Comparison of ENCODE assay signal across 11 cellular contexts in the genomic region with DNA sequence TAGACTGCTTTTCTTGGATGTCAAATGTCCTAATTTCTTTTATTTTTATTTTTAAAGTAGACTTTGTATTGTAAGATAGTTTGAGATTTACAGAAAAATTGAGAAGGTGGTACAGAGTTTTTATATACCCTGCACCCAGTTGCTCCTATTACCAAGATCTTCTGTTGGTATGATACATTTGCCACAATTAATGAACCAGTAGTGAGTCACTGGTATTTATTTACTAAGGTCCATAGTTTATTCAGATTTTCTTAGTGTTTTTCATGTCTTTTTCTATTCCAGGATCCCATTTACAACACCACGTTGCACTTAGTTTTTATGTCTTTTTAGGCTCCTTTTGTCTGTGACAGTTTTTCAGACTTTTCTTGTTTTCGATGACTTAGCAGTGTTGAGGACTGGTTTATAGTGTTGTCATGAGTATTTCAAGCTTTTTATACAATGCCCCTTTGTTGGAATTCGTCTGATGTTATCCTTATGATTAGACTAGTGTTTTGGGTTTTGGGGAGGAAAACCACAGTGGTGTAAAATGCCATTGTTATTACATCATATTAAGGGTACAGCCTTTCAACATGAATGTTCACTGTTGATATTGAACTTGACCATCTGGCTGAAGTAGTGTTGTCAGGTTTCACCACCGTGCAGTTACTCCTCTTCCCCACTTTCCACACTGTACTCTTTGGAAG. TPM values are rescaled to one million over a fixed set of nuclear protein-coding genes. Genes with fewer than 3 reads are reported as not detected.
DNase-seq lines count a peak whose midpoint lies in the region; ATAC-seq and TF ChIP-seq lines count a peak whose summit lies in the region.
"Had no signal": no experiment of that assay in that cellular context is flagged by ENCODE, and none has a peak within 500 bp of the region (broad histone marks: within the 10 kb centered on the region; RNA-seq: fewer than 3 reads in every experiment).

No MANE protein-coding gene starts in this region.

- 23% methylated on average over 4 of the region's 4 CpGs for WGBS in smooth muscle cell (ENCODE audit: low lambda C conversion rate)

- H3K79me2 ChIP-seq in smooth muscle cell (ENCODE audit: low read depth) = no peaks in the 10 kb centered on the region

- H3K9ac ChIP-seq in smooth muscle cell (ENCODE audit: low read depth) = peak overlapping the region; percentile 13
- H3K9ac ChIP-seq: KMS-11 had no signal

- H3K4me3 Mint-ChIP-seq in activated CD4-positive, alpha-beta T cell treated with anti-CD3 and anti-CD28 coated beads for 36 hours = no peak overlapping the region
- no peak overlapping the region for H3K4me3 Mint-ChIP-seq in activated CD4-positive, alpha-beta T cell treated with anti-CD3 and anti-CD28 coated beads, Interleukin-2, amount 10 ng/mL, durations not matched to agents 24 days and 14 days

- no peaks in the 10 kb centered on the region for H3K27me3 Mint-ChIP-seq in activated CD4-positive, alpha-beta T cell treated with anti-CD3 and anti-CD28 coated beads for 36 hours
- no peaks in the 10 kb centered on the region for H3K27me3 Mint-ChIP-seq in activated CD4-positive, alpha-beta T cell treated with anti-CD3 and anti-CD28 coated beads, Interleukin-2, amount 10 ng/mL, durations not matched to agents 24 days and 14 days

- no peak overlapping the region for H3K4me3 ChIP-seq in smooth muscle cell
- H3K4me3 ChIP-seq in uterus = no peak overlapping the region
- H3K4me3 ChIP-seq: gastroesophageal sphincter had no signal

- H3K27ac ChIP-seq in smooth muscle cell (ENCODE audit: low read depth) = peak overlapping the region; percentile 69
- H3K27ac ChIP-seq in uterus = no peak overlapping the region
- H3K27ac ChIP-seq: gastroesophageal sphincter, KMS-11 had no signal

- intact Hi-C loops in activated CD4-positive, alpha-beta T cell treated with anti-CD3 and anti-CD28 coated beads for 36 hours (cut with DNase I, micrococcal nuclease) = no loop called here
- intact Hi-C loops in activated CD4-positive, alpha-beta T cell treated with anti-CD3 and anti-CD28 coated beads, Interleukin-2, amount 10 ng/mL, durations not matched to agents 24 days and 14 days (cut with micrococcal nuclease) = no loop called here
- intact Hi-C loops in uterus (cut with DNase I; ENCODE audit: low total_unique reads) = no loop called here

- peaks cover 34% of the 10 kb centered on the region for H3K36me3 ChIP-seq in smooth muscle cell (ENCODE audit: low read depth)
- no peaks in the 10 kb centered on the region for H3K36me3 ChIP-seq in uterus

- no peak overlapping the region for H2AFZ ChIP-seq in smooth muscle cell (ENCODE audit: low read depth)

- H3K36me3 Mint-ChIP-seq in activated CD4-positive, alpha-beta T cell treated with anti-CD3 and anti-CD28 coated beads for 36 hours (ENCODE audit: low read depth) = peaks cover 42% of the 10 kb centered on the region
- peaks cover 59% of the 10 kb centered on the region for H3K36me3 Mint-ChIP-seq in activated CD4-positive, alpha-beta T cell treated with anti-CD3 and anti-CD28 coated beads, Interleukin-2, amount 10 ng/mL, durations not matched to agents 24 days and 14 days (ENCODE audit: low read depth)

- H4K20me1 ChIP-seq in smooth muscle cell (ENCODE audit: low read depth) = peaks cover 52% of the 10 kb centered on the region

- peak overlapping the region; percentile 82 for H3K27ac Mint-ChIP-seq in activated CD4-positive, alpha-beta T cell treated with anti-CD3 and anti-CD28 coated beads for 36 hours
- H3K27ac Mint-ChIP-seq in activated CD4-positive, alpha-beta T cell treated with anti-CD3 and anti-CD28 coated beads, Interleukin-2, amount 10 ng/mL, durations not matched to agents 24 days and 14 days = no peak overlapping the region

- H3K4me1 Mint-ChIP-seq in activated CD4-positive, alpha-beta T cell treated with anti-CD3 and anti-CD28 coated beads for 36 hours = peaks cover 11% of the 10 kb centered on the region
- H3K4me1 Mint-ChIP-seq in activated CD4-positive, alpha-beta T cell treated with anti-CD3 and anti-CD28 coated beads, Interleukin-2, amount 10 ng/mL, durations not matched to agents 24 days and 14 days = peaks cover 8% of the 10 kb centered on the region

- POLR2A ChIA-PET in activated CD4-positive, alpha-beta T cell treated with anti-CD3 and anti-CD28 coated beads for 36 hours (lab: Charles Lee) = no interaction called here

- peaks cover 5% of the 10 kb centered on the region for H3K4me1 ChIP-seq in smooth muscle cell (ENCODE audit: low read depth)
- H3K4me1 ChIP-seq in uterus = no peaks in the 10 kb centered on the region
- H3K4me1 ChIP-seq: gastroesophageal sphincter had no signal

- TF ChIP-seq CTCF in smooth muscle cell (IDR thresholded peaks at IDR 0.05; ENCODE audit: borderline replicate concordance, insufficient read depth, poor library complexity, severe bottlenecking) (no peak), uterus (IDR thresholded peaks at IDR 0.05) (no peak)

- H3K9me3 ChIP-seq in smooth muscle cell (replicated peaks; ENCODE audit: low read depth) (no peaks in the 10 kb centered on the region), uterus (no peaks in the 10 kb centered on the region)
- H3K9me3 ChIP-seq: gastroesophageal sphincter had no signal

- DNase-seq in activated CD4-positive, alpha-beta T cell treated with anti-CD3 and anti-CD28 coated beads for 36 hours = no peak
- DNase-seq in activated CD4-positive, alpha-beta T cell treated with anti-CD3 and anti-CD28 coated beads, Interleukin-2, amount 10 ng/mL, durations not matched to agents 24 days and 14 days = no peak
- DNase-seq in fibroblast of peridontal ligament (ENCODE audit: extremely low read depth) (peak; percentile 97), smooth muscle cell (lab: John Stamatoyannopoulos, UW; ENCODE audit: unreplicated experiment) (no peak), uterus (no peak), NOMO-1 treated with dmso at 0.1 percent for 144 hours (lab: John Stamatoyannopoulos, UW; ENCODE audit: unreplicated experiment) (no peak), T1000 (lab: John Stamatoyannopoulos, UW) (no peak)
- DNase-seq: activated CD4-positive, alpha-beta T cell treated with anti-CD3 and anti-CD28 coated beads for 1 hour had no signal

- CTCF ChIA-PET in activated CD4-positive, alpha-beta T cell treated with anti-CD3 and anti-CD28 coated beads for 36 hours (lab: Charles Lee) = no interaction called here

- TF ChIP-seq POLR2A in uterus (IDR thresholded peaks at IDR 0.05) = no peak

- no peaks in the 10 kb centered on the region for H3K9me3 Mint-ChIP-seq in activated CD4-positive, alpha-beta T cell treated with anti-CD3 and anti-CD28 coated beads for 36 hours (ENCODE audit: low read depth)
- no peaks in the 10 kb centered on the region for H3K9me3 Mint-ChIP-seq in activated CD4-positive, alpha-beta T cell treated with anti-CD3 and anti-CD28 coated beads, Interleukin-2, amount 10 ng/mL, durations not matched to agents 24 days and 14 days

- H3K27me3 ChIP-seq in smooth muscle cell (ENCODE audit: low read depth) (no peaks in the 10 kb centered on the region), uterus (no peaks in the 10 kb centered on the region)
- H3K27me3 ChIP-seq: gastroesophageal sphincter had no signal

- ATAC-seq in activated CD4-positive, alpha-beta T cell treated with anti-CD3 and anti-CD28 coated beads for 36 hours = peak; percentile 19
- ATAC-seq in SK-N-SH treated with all-trans-retinoic acid at 6 μM for 48 hours = peak; percentile 84
- ATAC-seq: gastroesophageal sphincter had no signal

- H3K4me2 ChIP-seq in smooth muscle cell = peak overlapping the region; percentile 37
- H3K4me2 ChIP-seq: KMS-11 had no signal

- no peaks in the 10 kb centered on the region for H3F3A ChIP-seq in smooth muscle cell (ENCODE audit: low read depth)

TF ChIP-seq in SK-N-SH treated with all-trans-retinoic acid at 6 μM for 48 hours, 23 proteins besides CTCF, POLR2A, EP300 and RAD21:
- no peak for TF ChIP-seq GLIS3 (CRISPR knock-in tag; IDR thresholded peaks at IDR 0.05)
- TF ChIP-seq, protein P1, sequence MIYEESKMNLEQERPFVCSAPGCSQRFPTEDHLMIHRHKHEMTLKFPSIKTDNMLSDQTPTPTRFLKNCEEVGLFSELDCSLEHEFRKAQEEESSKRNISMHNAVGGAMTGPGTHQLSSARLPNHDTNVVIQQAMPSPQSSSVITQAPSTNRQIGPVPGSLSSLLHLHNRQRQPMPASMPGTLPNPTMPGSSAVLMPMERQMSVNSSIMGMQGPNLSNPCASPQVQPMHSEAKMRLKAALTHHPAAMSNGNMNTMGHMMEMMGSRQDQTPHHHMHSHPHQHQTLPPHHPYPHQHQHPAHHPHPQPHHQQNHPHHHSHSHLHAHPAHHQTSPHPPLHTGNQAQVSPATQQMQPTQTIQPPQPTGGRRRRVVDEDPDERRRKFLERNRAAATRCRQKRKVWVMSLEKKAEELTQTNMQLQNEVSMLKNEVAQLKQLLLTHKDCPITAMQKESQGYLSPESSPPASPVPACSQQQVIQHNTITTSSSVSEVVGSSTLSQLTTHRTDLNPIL (CRISPR knock-in tag; IDR thresholded peaks at IDR 0.05; ENCODE audit: low read depth) = peak; percentile 50; the same call in 1 of the 2 replicates
- TF ChIP-seq CSDC2 (CRISPR knock-in tag; IDR thresholded peaks at IDR 0.05) = no peak
- no peak for TF ChIP-seq ESRRG (CRISPR knock-in tag; IDR thresholded peaks at IDR 0.05)
- peak; percentile 48 for TF ChIP-seq ISL1 (CRISPR knock-in tag; IDR thresholded peaks at IDR 0.05)
- no peak for TF ChIP-seq ZC3H10 (CRISPR knock-in tag; IDR thresholded peaks at IDR 0.05)

RNA-seq across cellular contexts. Expression of a gene that starts 35.9 kb away (rescaled TPM):
- 10 to 100 TPM; 18.0 to 19.6 TPM for total RNA-seq in activated CD4-positive, alpha-beta T cell treated with anti-CD3 and anti-CD28 coated beads for 36 hours
- 20.1 and 20.7 TPM in 2 replicates for total RNA-seq in activated CD4-positive, alpha-beta T cell treated with anti-CD3 and anti-CD28 coated beads, Interleukin-2, amount 10 ng/mL, durations not matched to agents 24 days and 14 days
- total RNA-seq in smooth muscle cell (38.2 and 46.8 TPM in 2 replicates), uterus (10 to 100 TPM; 26.2 to 57.4 (median 36.5) TPM)
- polyA plus RNA-seq in smooth muscle cell = 23.0 and 25.4 TPM in 2 replicates
